16 cellular contexts compared by ENCODE assay signal in the genomic region with DNA sequence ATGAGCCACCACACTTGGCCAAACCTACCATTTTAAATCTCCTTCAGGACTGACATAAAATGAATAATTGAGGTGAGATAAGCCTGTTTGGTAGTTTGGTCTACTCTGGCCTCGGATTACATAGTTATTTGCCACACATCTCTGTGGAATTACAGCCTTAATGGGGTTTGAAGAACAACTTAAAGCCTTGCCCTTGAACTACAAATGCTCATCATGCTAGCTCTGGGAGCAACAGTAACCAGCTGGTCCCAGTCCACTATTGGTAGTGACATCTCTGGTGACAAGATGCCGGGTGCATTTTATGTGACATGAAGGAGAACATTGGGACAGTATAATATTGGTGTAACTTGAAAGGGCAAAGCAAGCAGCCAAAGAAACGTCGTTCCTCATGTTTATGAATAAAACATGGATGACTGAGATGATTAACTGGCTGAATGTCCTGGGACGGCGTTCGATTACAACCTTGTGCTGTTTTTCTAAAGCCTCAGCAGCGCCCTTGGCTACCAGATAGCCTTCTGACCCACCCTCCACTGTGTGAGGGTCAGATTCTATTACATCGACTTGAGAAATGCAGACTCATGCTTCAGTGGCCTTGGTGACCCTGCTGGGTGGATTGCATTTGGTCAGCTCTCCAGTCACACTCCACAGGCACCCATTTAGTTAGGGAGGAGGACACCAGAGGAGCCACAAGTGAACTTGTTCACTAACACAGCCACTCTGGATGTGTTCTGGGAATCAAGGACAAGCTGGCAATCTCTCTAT. TPM values are rescaled to one million over a fixed set of nuclear protein-coding genes. Genes with fewer than 3 reads are reported as not detected.
A peak's percentile ranks its signal among the peaks of the same experiment; 100 is the strongest.
DNase-seq lines count a peak whose midpoint lies in the region; ATAC-seq and TF ChIP-seq lines count a peak whose summit lies in the region.
"Had no signal": no experiment of that assay in that cellular context is flagged by ENCODE, and none has a peak within 500 bp of the region (broad histone marks: within the 10 kb centered on the region; RNA-seq: fewer than 3 reads in every experiment).

No MANE protein-coding gene starts in this region.

- H3K9me3 ChIP-seq in adrenal gland (replicated peaks in 1 of 3) (no peaks in the 10 kb centered on the region), trophoblast cell (ENCODE audit: insufficient read depth, low read depth, low read length) (peaks cover 2% of the 10 kb centered on the region), thyroid gland (no peaks in the 10 kb centered on the region)
- H3K9me3 ChIP-seq: BLaER1 treated with 17β-estradiol and CSF1 and Interleukin-3, amounts not matched to agents 10 nM and 100 nM had no signal

- H2AFZ ChIP-seq in trophoblast cell (ENCODE audit: insufficient read depth, low read length, poor library complexity), result no peak overlapping the region

- H3K79me2 ChIP-seq in trophoblast cell (ENCODE audit: control insufficient read depth, insufficient read depth, low read length, poor library complexity), result peaks cover 3% of the 10 kb centered on the region

- peak overlapping the region; percentile 4 for H4K91ac ChIP-seq in trophoblast cell (ENCODE audit: low read depth, low read length)

- WGBS in adrenal gland, 4 donors, result 19 to 42% (median 34%) methylated on average over 9 of the region's 9 CpGs
- WGBS in trophoblast cell (ENCODE audit: extremely low coverage, insufficient coverage, insufficient read length), result no CpG with 5 or more reads among the region's 9 CpGs
- 73 to 78% methylated on average over 9 of the region's 9 CpGs for WGBS in thyroid gland, 2 donors

- intact Hi-C loops in adrenal gland (cut with DNase I) (no loop called here), thyroid gland (cut with DNase I) (no loop called here)

- H4K8ac ChIP-seq in trophoblast cell (ENCODE audit: low read depth, low read length), result no peak overlapping the region

- no peak overlapping the region for H3K23ac ChIP-seq in trophoblast cell (ENCODE audit: low read length)

- H2BK12ac ChIP-seq in trophoblast cell (ENCODE audit: low read length), result peak overlapping the region; percentile 91

- no peak overlapping the region for H3K4ac ChIP-seq in trophoblast cell (ENCODE audit: low read depth, low read length)

- H2BK120ac ChIP-seq in trophoblast cell (ENCODE audit: insufficient read depth, low read length, poor library complexity), result peak overlapping the region; percentile 29

- H3K14ac ChIP-seq in trophoblast cell (ENCODE audit: low read length), result no peak overlapping the region

- no peak overlapping the region for H3K9ac ChIP-seq in trophoblast cell (ENCODE audit: low read length)
- H3K9ac ChIP-seq: BLaER1 treated with 17β-estradiol and CSF1 and Interleukin-3, amounts not matched to agents 10 nM and 100 nM; KMS-11 had no signal

- no peak overlapping the region for H3K27ac Mint-ChIP-seq in stimulated activated naive CD8-positive, alpha-beta T cell treated with anti-CD3 and anti-CD28 coated beads, Interleukin-15, amount 100 ng/mL, for 72 hours
- H3K27ac Mint-ChIP-seq: dendritic cell treated with granulocyte-macrophage colony-stimulating factor and Interleukin-4, amounts not matched to agents 40 ng/mL and 50 ng/mL, for 4 days; T-cell had no signal

- DNase-seq in HuH-7 (ENCODE audit: low spot score) (peak; percentile 47), adrenal gland (peak; percentile 51 to 91 (median 83)), hepatic stellate cell (ENCODE audit: low spot score) (peak; percentile 10), trophoblast cell (peak; percentile 25 to 57), NCI-H2196 (lab: John Stamatoyannopoulos, UW; ENCODE audit: unreplicated experiment) (no peak), thyroid gland (no peak)
- no peak for DNase-seq in stimulated activated naive CD8-positive, alpha-beta T cell treated with anti-CD3 and anti-CD28 coated beads, Interleukin-15, amount 100 ng/mL, for 72 hours
- DNase-seq: activated CD4-positive, CD25-positive, alpha-beta regulatory T cell treated with anti-CD3 and anti-CD28 coated beads, Interleukin-2, amount 50 U/mL, for 72 hours; NCI-H146; NCI-H524; stimulated activated naive CD4-positive, alpha-beta T cell treated with Interleukin-2 at 50 U/mL for 16 hours; T-cell had no signal

- H4K12ac ChIP-seq in trophoblast cell (ENCODE audit: low read depth, low read length), result no peak overlapping the region

- no peak overlapping the region for H3K4me3 ChIP-seq in adrenal gland
- no peak overlapping the region for H3K4me3 ChIP-seq in trophoblast cell (ENCODE audit: low read depth, low read length)
- no peak overlapping the region for H3K4me3 ChIP-seq in thyroid gland (replicated peaks in 1 of 3)
- H3K4me3 ChIP-seq: BLaER1 treated with 17β-estradiol and CSF1 and Interleukin-3, amounts not matched to agents 10 nM and 100 nM had no signal

- no peak for ATAC-seq in stimulated activated naive CD8-positive, alpha-beta T cell treated with anti-CD3 and anti-CD28 coated beads, Interleukin-15, amount 100 ng/mL, for 72 hours
- no peak for ATAC-seq in esophagus mucosa
- ATAC-seq: T-cell had no signal

- no peak overlapping the region for H3K4me3 Mint-ChIP-seq in stimulated activated naive CD8-positive, alpha-beta T cell treated with anti-CD3 and anti-CD28 coated beads, Interleukin-15, amount 100 ng/mL, for 72 hours
- H3K4me3 Mint-ChIP-seq: dendritic cell treated with granulocyte-macrophage colony-stimulating factor and Interleukin-4, amounts not matched to agents 40 ng/mL and 50 ng/mL, for 4 days; T-cell had no signal

- H3K4me1 Mint-ChIP-seq in stimulated activated naive CD8-positive, alpha-beta T cell treated with anti-CD3 and anti-CD28 coated beads, Interleukin-15, amount 100 ng/mL, for 72 hours, result no peaks in the 10 kb centered on the region
- H3K4me1 Mint-ChIP-seq: T-cell had no signal

- no peaks in the 10 kb centered on the region for H3K9me3 Mint-ChIP-seq in stimulated activated naive CD8-positive, alpha-beta T cell treated with anti-CD3 and anti-CD28 coated beads, Interleukin-15, amount 100 ng/mL, for 72 hours
- H3K9me3 Mint-ChIP-seq: dendritic cell treated with granulocyte-macrophage colony-stimulating factor and Interleukin-4, amounts not matched to agents 40 ng/mL and 50 ng/mL, for 4 days; T-cell had no signal

- no peak for TF ChIP-seq CTCF in adrenal gland (IDR thresholded peaks at IDR 0.05)
- no peak for TF ChIP-seq CTCF in thyroid gland (IDR thresholded peaks at IDR 0.05)

- H3K27me3 ChIP-seq in adrenal gland (no peaks in the 10 kb centered on the region), trophoblast cell (ENCODE audit: insufficient read depth, low read length) (no peaks in the 10 kb centered on the region), thyroid gland (no peaks in the 10 kb centered on the region)
- H3K27me3 ChIP-seq: BLaER1 treated with 17β-estradiol and CSF1 and Interleukin-3, amounts not matched to agents 10 nM and 100 nM had no signal

- no peak overlapping the region for H2AK5ac ChIP-seq in trophoblast cell (ENCODE audit: low read length)

- no peaks in the 10 kb centered on the region for H3K36me3 ChIP-seq in adrenal gland (replicated peaks in 1 of 2)
- no peaks in the 10 kb centered on the region for H3K36me3 ChIP-seq in trophoblast cell (ENCODE audit: control insufficient read depth in 1 of 2, insufficient read depth in 2 of 2, low read length in 2 of 2)
- no peaks in the 10 kb centered on the region for H3K36me3 ChIP-seq in thyroid gland
- H3K36me3 ChIP-seq: BLaER1 treated with 17β-estradiol and CSF1 and Interleukin-3, amounts not matched to agents 10 nM and 100 nM had no signal

- peak in 1 of 2 donors; percentile 45 for TF ChIP-seq POLR2A in adrenal gland (IDR thresholded peaks at IDR 0.05)
- TF ChIP-seq POLR2A in thyroid gland (IDR thresholded peaks at IDR 0.05), result no peak

- H3K4me2 ChIP-seq in trophoblast cell (ENCODE audit: low read length), result no peak overlapping the region
- H3K4me2 ChIP-seq: BLaER1 treated with 17β-estradiol and CSF1 and Interleukin-3, amounts not matched to agents 10 nM and 100 nM; KMS-11 had no signal

- peaks cover 21% of the 10 kb centered on the region for H3K79me1 ChIP-seq in trophoblast cell (ENCODE audit: low read length)

- no peak overlapping the region for H2BK5ac ChIP-seq in trophoblast cell (ENCODE audit: low read depth, low read length, poor library complexity)

- peaks cover 19% of the 10 kb centered on the region for H3K27me3 Mint-ChIP-seq in stimulated activated naive CD8-positive, alpha-beta T cell treated with anti-CD3 and anti-CD28 coated beads, Interleukin-15, amount 100 ng/mL, for 72 hours

- H3K27ac ChIP-seq in adrenal gland, result peak overlapping the region in 3 of 5 donors; percentile 56 to 67 (median 65)
- no peak overlapping the region for H3K27ac ChIP-seq in trophoblast cell (ENCODE audit: low read depth, low read length)
- no peak overlapping the region for H3K27ac ChIP-seq in thyroid gland
- H3K27ac ChIP-seq: BLaER1 treated with 17β-estradiol and CSF1 and Interleukin-3, amounts not matched to agents 10 nM and 100 nM; KMS-11 had no signal

- no peak overlapping the region for H3K18ac ChIP-seq in trophoblast cell (ENCODE audit: low read length)

- H3K4me1 ChIP-seq in adrenal gland (replicated peaks in 1 of 2), result peaks cover 5 to 10% of the 10 kb centered on the region in 2 donors
- peaks cover 8 to 18% of the 10 kb centered on the region in 2 experiments for H3K4me1 ChIP-seq in trophoblast cell (ENCODE audit: control insufficient read depth in 1 of 2, insufficient read depth in 2 of 2, low read length in 2 of 2)
- no peaks in the 10 kb centered on the region for H3K4me1 ChIP-seq in thyroid gland

RNA-seq across cellular contexts. Expression of gene BEST3, which starts 41.5 kb away (rescaled TPM):
- total RNA-seq in adrenal gland (1 to 10 TPM in 7 of 8 donors, under 1 TPM in 1; 0.53 to 2.6 (median 1.3) TPM), thyroid gland (under 1 TPM in 1 of 4 donors, not detected in 3; 0.24 TPM), esophagus mucosa (not detected)
- polyA plus RNA-seq in adrenal gland, result 1 to 10 TPM in 1 of 3 donors, under 1 TPM in 2; 0.27 to 3.3 (median 0.64) TPM
- 0.38 and 0.40 TPM in 2 replicates for polyA plus RNA-seq in trophoblast cell (2013)
- total RNA-seq: T-cell had no signal

RNA-seq across cellular contexts. Expression of gene LRRC10, which starts 46.9 kb away (rescaled TPM):
- total RNA-seq in adrenal gland, result not detected
- polyA plus RNA-seq in adrenal gland, result not detected
- polyA plus RNA-seq in trophoblast cell (2013), result not detected in 2 replicates
- not detected for total RNA-seq in thyroid gland
- not detected for total RNA-seq in esophagus mucosa
- total RNA-seq: T-cell had no signal

Comparison
In these comparisons a context has a peak if more than half of its experiments do, and no peak if none do; other contexts are left out.
1. DNase-seq: peak in HuH-7 (single experiment), adrenal gland (7 of 7), hepatic stellate cell (single experiment) and trophoblast cell (2 of 2); none in stimulated activated naive CD8-positive, alpha-beta T cell treated with anti-CD3 and anti-CD28 coated beads, Interleukin-15, amount 100 ng/mL, for 72 hours (0 of 2), NCI-H2196 (single experiment) and thyroid gland (0 of 2).
2. H3K27ac ChIP-seq: peak in adrenal gland (3 of 5); none in trophoblast cell (single experiment) and thyroid gland (0 of 3).